Comparison of ENCODE assay signal across 14 cellular contexts in genomic region chr3:170766253-170766652, GRCh38.
DNase-seq lines count a peak whose midpoint lies in the region; ATAC-seq and TF ChIP-seq lines count a peak whose summit lies in the region.
"Had no signal": no experiment of that assay in that cellular context is flagged by ENCODE, and none has a peak within 500 bp of the region (broad histone marks: within the 10 kb centered on the region; RNA-seq: fewer than 3 reads in every experiment).

No MANE protein-coding gene starts in this region.

- no peaks in the 10 kb centered on the region for H3K9me3 Mint-ChIP-seq in natural killer cell
- H3K9me3 Mint-ChIP-seq in natural killer cell treated with Interleukin-12 subunit alpha and Interleukin-12 subunit beta and Interleukin-15 and Interleukin-18, amount 100 ng/mL, for 72 hours, result no peaks in the 10 kb centered on the region

- no peak overlapping the region for H4K12ac ChIP-seq in trophoblast cell (ENCODE audit: low read depth, low read length)

- TF ChIP-seq CTCF in natural killer cell (IDR thresholded peaks at IDR 0.05) (no peak), A673 (conservative IDR thresholded peaks at IDR 0.05; ENCODE audit: low read depth, low read length) (no peak)

- H4K91ac ChIP-seq in mesenchymal stem cell (ENCODE audit: low read length) (peak overlapping the region; percentile 44), trophoblast cell (ENCODE audit: low read depth, low read length) (no peak overlapping the region)

- H3K27me3 Mint-ChIP-seq in natural killer cell (ENCODE audit: low read depth in 2 of 2), result no peaks in the 10 kb centered on the region
- H3K27me3 Mint-ChIP-seq in natural killer cell treated with Interleukin-12 subunit alpha and Interleukin-12 subunit beta and Interleukin-15 and Interleukin-18, amount 100 ng/mL, for 72 hours, result peaks cover 0 to 7% of the 10 kb centered on the region in 2 donors

- no peak overlapping the region for H3K4me2 ChIP-seq in mesenchymal stem cell (ENCODE audit: low read length, poor library complexity, severe bottlenecking)
- no peak overlapping the region for H3K4me2 ChIP-seq in trophoblast cell (ENCODE audit: low read length)
- H3K4me2 ChIP-seq: BLaER1 treated with 17β-estradiol and CSF1 and Interleukin-3, amounts not matched to agents 10 nM and 100 nM had no signal

- no peak overlapping the region for H2AK5ac ChIP-seq in mesenchymal stem cell (ENCODE audit: low read length, severe bottlenecking)
- no peak overlapping the region for H2AK5ac ChIP-seq in trophoblast cell (ENCODE audit: low read length)

- no peak for ATAC-seq in natural killer cell
- no peak for ATAC-seq in natural killer cell treated with Interleukin-12 subunit alpha and Interleukin-12 subunit beta and Interleukin-15 and Interleukin-18, amount 100 ng/mL, for 72 hours
- ATAC-seq: HCT116 had no signal

- H3K23ac ChIP-seq in mesenchymal stem cell (ENCODE audit: low read length in 2 of 2) (no peak overlapping the region), trophoblast cell (ENCODE audit: low read length) (no peak overlapping the region)

- peaks cover 35 to 39% of the 10 kb centered on the region in 2 donors for H3K4me1 Mint-ChIP-seq in natural killer cell
- peaks cover 31 to 34% of the 10 kb centered on the region in 2 donors for H3K4me1 Mint-ChIP-seq in natural killer cell treated with Interleukin-12 subunit alpha and Interleukin-12 subunit beta and Interleukin-15 and Interleukin-18, amount 100 ng/mL, for 72 hours (ENCODE audit: low read depth in 2 of 2)
- H3K4me1 Mint-ChIP-seq: CD4-positive, CD25-positive, alpha-beta regulatory T cell had no signal

- H3K4me3 Mint-ChIP-seq in natural killer cell, result peak overlapping the region; percentile 32
- H3K4me3 Mint-ChIP-seq in natural killer cell treated with Interleukin-12 subunit alpha and Interleukin-12 subunit beta and Interleukin-15 and Interleukin-18, amount 100 ng/mL, for 72 hours, result no peak overlapping the region
- H3K4me3 Mint-ChIP-seq: CD4-positive, CD25-positive, alpha-beta regulatory T cell had no signal

- no peak overlapping the region for H3K27ac Mint-ChIP-seq in natural killer cell
- H3K27ac Mint-ChIP-seq in natural killer cell treated with Interleukin-12 subunit alpha and Interleukin-12 subunit beta and Interleukin-15 and Interleukin-18, amount 100 ng/mL, for 72 hours, result peak overlapping the region in 1 of 2 donors; percentile 18

- H2AFZ ChIP-seq in mesenchymal stem cell (ENCODE audit: low read depth, low read length), result no peak overlapping the region
- H2AFZ ChIP-seq in trophoblast cell (ENCODE audit: insufficient read depth, low read length, poor library complexity), result no peak overlapping the region

- BruUV-seq in A673 (replicated peaks; lab: Mats Ljungman, UMichigan), result no TSS peak

- H2BK12ac ChIP-seq in mesenchymal stem cell (ENCODE audit: low read length in 2 of 2), result peak overlapping the region in 1 of 2 experiments; percentile 95
- no peak overlapping the region for H2BK12ac ChIP-seq in trophoblast cell (ENCODE audit: low read length)

- H2BK15ac ChIP-seq in mesenchymal stem cell (ENCODE audit: low read depth, poor library complexity, severe bottlenecking), result no peak overlapping the region

- no peaks in the 10 kb centered on the region for H3K79me1 ChIP-seq in mesenchymal stem cell (replicated peaks; ENCODE audit: low read length, poor library complexity, severe bottlenecking)
- peaks cover 1% of the 10 kb centered on the region for H3K79me1 ChIP-seq in trophoblast cell (ENCODE audit: low read length)

- no peaks in the 10 kb centered on the region for H3K36me3 ChIP-seq in mesenchymal stem cell (ENCODE audit: control insufficient read depth in 1 of 2, insufficient read depth in 2 of 2, low read depth in 1 of 2, low read length in 2 of 2)
- H3K36me3 ChIP-seq in trophoblast cell (ENCODE audit: control insufficient read depth in 1 of 2, insufficient read depth in 2 of 2, low read length in 2 of 2), result no peaks in the 10 kb centered on the region
- H3K36me3 ChIP-seq in A673 (ENCODE audit: insufficient read depth, low read length, poor library complexity, severe bottlenecking), result no peaks in the 10 kb centered on the region
- H3K36me3 ChIP-seq: BLaER1 treated with 17β-estradiol and CSF1 and Interleukin-3, amounts not matched to agents 10 nM and 100 nM had no signal

- peak overlapping the region; percentile 7 to 10 for H3K18ac ChIP-seq in mesenchymal stem cell (ENCODE audit: low read depth in 1 of 2, low read length in 2 of 2)
- H3K18ac ChIP-seq in trophoblast cell (ENCODE audit: low read length), result no peak overlapping the region

- WGBS in mesenchymal stem cell, result 91% methylated on average over 1 of the region's 3 CpGs
- no CpG with 5 or more reads among the region's 3 CpGs for WGBS in trophoblast cell (ENCODE audit: extremely low coverage, insufficient coverage, insufficient read length)

- H3K36me3 Mint-ChIP-seq in natural killer cell, result no peaks in the 10 kb centered on the region
- no peaks in the 10 kb centered on the region for H3K36me3 Mint-ChIP-seq in natural killer cell treated with Interleukin-12 subunit alpha and Interleukin-12 subunit beta and Interleukin-15 and Interleukin-18, amount 100 ng/mL, for 72 hours
- H3K36me3 Mint-ChIP-seq: CD4-positive, CD25-positive, alpha-beta regulatory T cell had no signal

- no peaks in the 10 kb centered on the region for H3K79me2 ChIP-seq in trophoblast cell (ENCODE audit: control insufficient read depth, insufficient read depth, low read length, poor library complexity)

- intact Hi-C loops in natural killer cell (cut with micrococcal nuclease), result no loop called here
- intact Hi-C loops in A673 (cut with micrococcal nuclease; ENCODE audit: unreplicated experiment), result no loop called here

- H3K4me3 ChIP-seq in mesenchymal stem cell (ENCODE audit: insufficient read depth in 1 of 2, low read depth in 1 of 2, low read length in 2 of 2) (no peak overlapping the region), trophoblast cell (ENCODE audit: low read depth, low read length) (no peak overlapping the region), A673 (ENCODE audit: low read depth, low read length, poor library complexity, severe bottlenecking) (no peak overlapping the region)
- H3K4me3 ChIP-seq: BLaER1 treated with 17β-estradiol and CSF1 and Interleukin-3, amounts not matched to agents 10 nM and 100 nM had no signal

- no peak for DNase-seq in natural killer cell
- DNase-seq in natural killer cell treated with Interleukin-12 subunit alpha and Interleukin-12 subunit beta and Interleukin-15 and Interleukin-18, amount 100 ng/mL, for 72 hours (ENCODE audit: low spot score), result no peak
- peak; percentile 17 for DNase-seq in glomerular visceral epithelial cell (ENCODE audit: extremely low spot score)
- peak; percentile 30 for DNase-seq in mesenchymal stem cell
- DNase-seq in NCI-H1092 (lab: John Stamatoyannopoulos, UW), result no peak
- DNase-seq in NCI-H2227 (lab: John Stamatoyannopoulos, UW; ENCODE audit: unreplicated experiment), result no peak
- no peak for DNase-seq in trophoblast cell
- DNase-seq in A673 (ENCODE audit: low spot score), result no peak
- DNase-seq: Calu3; CD4-positive, CD25-positive, alpha-beta regulatory T cell; DMS 273 treated with DMSO at 0.1 percent for 48 hours had no signal

- no peak overlapping the region for H4K8ac ChIP-seq in mesenchymal stem cell (ENCODE audit: low read length)
- H4K8ac ChIP-seq in trophoblast cell (ENCODE audit: low read depth, low read length), result no peak overlapping the region

- H3K4ac ChIP-seq in mesenchymal stem cell (ENCODE audit: low read depth in 1 of 2, low read length in 2 of 2), result peak overlapping the region; percentile 49 to 97
- no peak overlapping the region for H3K4ac ChIP-seq in trophoblast cell (ENCODE audit: low read depth, low read length)

- H2BK5ac ChIP-seq in mesenchymal stem cell (ENCODE audit: low read depth, low read length, poor library complexity, severe bottlenecking) (no peak overlapping the region), trophoblast cell (ENCODE audit: low read depth, low read length, poor library complexity) (no peak overlapping the region)

- POLR2A ChIA-PET in A673 (lab: Charles Lee; ENCODE audit: low non-redundant PET), result no interaction called here

- H3K27ac ChIP-seq in mesenchymal stem cell (ENCODE audit: low read length, poor library complexity, severe bottlenecking) (no peak overlapping the region), trophoblast cell (ENCODE audit: low read depth, low read length) (no peak overlapping the region), A673 (ENCODE audit: low read depth, low read length, poor library complexity, severe bottlenecking) (no peak overlapping the region)
- H3K27ac ChIP-seq: 22Rv1; BLaER1 treated with 17β-estradiol and CSF1 and Interleukin-3, amounts not matched to agents 10 nM and 100 nM had no signal

- CTCF ChIA-PET in A673 (lab: Charles Lee), result no interaction called here

- H3K4me1 ChIP-seq in mesenchymal stem cell (ENCODE audit: control insufficient read depth, insufficient read depth, low read depth, low read length), result peaks cover 3% of the 10 kb centered on the region
- peaks cover 0 to 2% of the 10 kb centered on the region in 2 experiments for H3K4me1 ChIP-seq in trophoblast cell (ENCODE audit: control insufficient read depth in 1 of 2, insufficient read depth in 2 of 2, low read length in 2 of 2)
- H3K4me1 ChIP-seq in A673 (ENCODE audit: insufficient read depth, low read length, poor library complexity, severe bottlenecking), result peaks cover 4% of the 10 kb centered on the region
- H3K4me1 ChIP-seq: BLaER1 treated with 17β-estradiol and CSF1 and Interleukin-3, amounts not matched to agents 10 nM and 100 nM had no signal

- H3K14ac ChIP-seq in mesenchymal stem cell (ENCODE audit: low read length in 2 of 2) (no peak overlapping the region), trophoblast cell (ENCODE audit: low read length) (no peak overlapping the region)

- H3K9me3 ChIP-seq in mesenchymal stem cell (ENCODE audit: control insufficient read depth, low read length) (no peaks in the 10 kb centered on the region), trophoblast cell (ENCODE audit: insufficient read depth, low read depth, low read length) (no peaks in the 10 kb centered on the region), A673 (ENCODE audit: low read depth, low read length, poor library complexity, severe bottlenecking) (no peaks in the 10 kb centered on the region)
- H3K9me3 ChIP-seq: BLaER1 treated with 17β-estradiol and CSF1 and Interleukin-3, amounts not matched to agents 10 nM and 100 nM had no signal

- H2BK120ac ChIP-seq in mesenchymal stem cell (ENCODE audit: low read depth, low read length), result peak overlapping the region; percentile 69
- H2BK120ac ChIP-seq in trophoblast cell (ENCODE audit: insufficient read depth, low read length, poor library complexity), result no peak overlapping the region

- H3K9ac ChIP-seq in mesenchymal stem cell (ENCODE audit: low read length) (peak overlapping the region; percentile 53), trophoblast cell (ENCODE audit: low read length) (no peak overlapping the region)
- H3K9ac ChIP-seq: BLaER1 treated with 17β-estradiol and CSF1 and Interleukin-3, amounts not matched to agents 10 nM and 100 nM had no signal

- H3K27me3 ChIP-seq in mesenchymal stem cell (ENCODE audit: control insufficient read depth in 1 of 2, insufficient read depth in 1 of 2, low read length in 2 of 2) (no peaks in the 10 kb centered on the region), trophoblast cell (ENCODE audit: insufficient read depth, low read length) (peaks cover 2% of the 10 kb centered on the region), A673 (replicated peaks; ENCODE audit: insufficient read depth, low read depth, low read length, poor library complexity) (no peaks in the 10 kb centered on the region)
- H3K27me3 ChIP-seq: BLaER1 treated with 17β-estradiol and CSF1 and Interleukin-3, amounts not matched to agents 10 nM and 100 nM had no signal

Comparison
In these comparisons a context has a peak if more than half of its experiments do, and no peak if none do; other contexts are left out.
1. DNase-seq: peak in glomerular visceral epithelial cell (single experiment) and mesenchymal stem cell (single experiment); none in natural killer cell (single experiment), natural killer cell treated with Interleukin-12 subunit alpha and Interleukin-12 subunit beta and Interleukin-15 and Interleukin-18, amount 100 ng/mL, for 72 hours (single experiment), NCI-H1092 (single experiment), NCI-H2227 (single experiment), trophoblast cell (0 of 2) and A673 (single experiment).